Comparison of ENCODE assay signal across 8 cellular contexts in the genomic region with DNA sequence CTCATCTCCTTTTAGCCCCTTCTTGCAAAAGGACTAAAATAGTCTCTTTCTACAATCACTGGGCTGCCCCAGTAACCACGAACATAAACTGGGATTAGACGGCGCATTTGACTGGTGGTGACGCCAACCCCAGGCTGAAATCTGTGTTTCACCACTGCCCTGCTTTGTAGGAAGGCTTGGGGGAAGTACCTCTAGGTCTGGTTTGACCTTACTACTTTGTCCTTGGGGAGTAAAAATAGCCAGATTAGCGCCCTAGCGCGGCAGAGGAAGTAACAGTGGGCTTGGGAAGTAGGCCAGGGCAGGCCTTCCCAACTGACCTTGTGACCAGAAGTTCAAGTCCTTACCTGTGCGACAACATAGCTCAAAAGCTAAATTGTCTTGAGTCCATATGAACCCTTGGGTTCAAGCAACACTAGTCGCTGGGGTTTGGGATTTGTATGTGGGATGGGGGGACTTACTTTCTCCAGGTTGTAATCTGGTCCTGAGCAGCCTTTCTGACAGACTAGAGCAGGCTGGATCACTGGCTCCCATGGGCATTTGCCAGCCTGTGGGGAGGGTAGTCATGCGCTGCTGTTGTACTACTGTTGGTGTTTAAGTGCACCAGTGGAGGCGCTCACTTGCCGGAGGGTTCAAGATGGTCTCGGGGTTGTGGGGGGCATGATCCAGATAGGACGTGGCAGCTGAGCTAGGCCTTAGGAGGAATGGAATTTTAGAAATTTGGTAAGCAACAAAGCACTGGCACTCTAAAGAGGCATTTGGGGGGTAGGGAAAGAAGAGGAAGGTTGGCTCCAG. TPM values are rescaled to one million over a fixed set of nuclear protein-coding genes. Genes with fewer than 3 reads are reported as not detected.
A peak's percentile ranks its signal among the peaks of the same experiment; 100 is the strongest.
DNase-seq lines count a peak whose midpoint lies in the region; ATAC-seq and TF ChIP-seq lines count a peak whose summit lies in the region.

No MANE protein-coding gene starts in this region.

- H3K4me1 ChIP-seq in iPS-15b (ENCODE audit: control insufficient read depth, insufficient read depth, low read length): peaks cover 5% of the 10 kb centered on the region
- peaks cover 24 to 31% (median 26%) of the 10 kb centered on the region in 3 donors for H3K4me1 ChIP-seq in skeletal muscle tissue (ENCODE audit: control insufficient read depth in 3 of 3, insufficient read depth in 3 of 3, low read length in 3 of 3)

- H3K9ac ChIP-seq in iPS-15b (ENCODE audit: low read depth, low read length): peak overlapping the region; percentile 47
- H3K9ac ChIP-seq in skeletal muscle tissue (ENCODE audit: low read depth in 1 of 3, low read length in 3 of 3): peak overlapping the region; percentile 58 to 78 (median 73)

- H3K36me3 Mint-ChIP-seq in brain: peaks cover 62% of the 10 kb centered on the region

- DNase-seq in GM04503 (ENCODE audit: low read depth) (peak; percentile 63), RWPE1 (ENCODE audit: low spot score) (no peak)

- POLR2A ChIA-PET in RWPE1 (lab: Yijun Ruan, JAX; ENCODE audit: low non-redundant PET): interaction anchor here (0.5 to 1.2 kb wide), 2 partner anchors 17 to 175 kb away, joined by 3 to 4 read pairs; partner anchors contain the start of gene SF3B2

- H3K27me3 ChIP-seq in iPS-15b (ENCODE audit: control insufficient read depth, insufficient read depth, low read length): no peaks in the 10 kb centered on the region
- no peaks in the 10 kb centered on the region for H3K27me3 ChIP-seq in skeletal muscle tissue (ENCODE audit: control insufficient read depth in 3 of 3, insufficient read depth in 3 of 3, low read length in 3 of 3)

- no peaks in the 10 kb centered on the region for H3K9me3 ChIP-seq in iPS-15b (ENCODE audit: control insufficient read depth, insufficient read depth, low read length)
- no peaks in the 10 kb centered on the region for H3K9me3 ChIP-seq in skeletal muscle tissue (ENCODE audit: control insufficient read depth in 3 of 3, low read length in 3 of 3)

- H3K4me3 ChIP-seq in iPS-15b (ENCODE audit: low read depth, low read length) (peak overlapping the region; percentile 71), skeletal muscle tissue (ENCODE audit: low read length in 3 of 3) (peak overlapping the region; percentile 36 to 75 (median 55))

- ATAC-seq in HG02642 (IDR thresholded peaks at IDR 0.05; ENCODE audit: poor library complexity, unreplicated experiment) (peak; percentile 23), GM18861 (IDR thresholded peaks at IDR 0.05; ENCODE audit: unreplicated experiment) (no peak), GM21447 (IDR thresholded peaks at IDR 0.05; ENCODE audit: unreplicated experiment) (no peak)

- H3K36me3 ChIP-seq in iPS-15b (ENCODE audit: control insufficient read depth, insufficient read depth, low read length) (peaks cover 29% of the 10 kb centered on the region), skeletal muscle tissue (ENCODE audit: control insufficient read depth in 3 of 3, insufficient read depth in 3 of 3, low read length in 3 of 3) (peaks cover 25 to 40% (median 27%) of the 10 kb centered on the region in 3 donors)

- H3K4me3 Mint-ChIP-seq in brain: peak overlapping the region; percentile 86 to 91 (median 89)

- peaks cover 0 to 2% (median 0%) of the 10 kb centered on the region in 5 experiments for H3K9me3 Mint-ChIP-seq in brain

- CTCF ChIA-PET in RWPE1 (lab: Yijun Ruan, JAX): interaction anchor here (0.6 to 3.5 kb wide), 10 partner anchors 11 to 402 kb away, joined by 3 to 32 read pairs (median 3); partner anchors contain the start of gene SF3B2

- H3K27ac ChIP-seq in RWPE1: peak overlapping the region; percentile 95
- peak overlapping the region; percentile 83 for H3K27ac ChIP-seq in skeletal muscle tissue (ENCODE audit: low read depth, low read length)

- H3K27ac Mint-ChIP-seq in brain: peak overlapping the region; percentile 47 to 99 (median 96)

- H3K27me3 Mint-ChIP-seq in brain: peaks cover 7% of the 10 kb centered on the region

- peaks cover 50% of the 10 kb centered on the region for H3K4me1 Mint-ChIP-seq in brain

- TF ChIP-seq CTCF in RWPE1 (conservative IDR thresholded peaks at IDR 0.05; ENCODE audit: low read depth) (no peak), brain (conservative IDR thresholded peaks at IDR 0.05) (no peak)

RNA-seq across cellular contexts. Expression of gene PACS1, which starts 1.0 kb away (rescaled TPM):
- 98.4 TPM for polyA plus RNA-seq in brain (ENCODE audit: insufficient read depth, low read depth, low replicate concordance)
- total RNA-seq in skeletal muscle tissue: 13.6 TPM

RNA-seq across cellular contexts. Expression of gene SF3B2, which starts 17.0 kb away (rescaled TPM):
- 266 TPM for polyA plus RNA-seq in brain (ENCODE audit: insufficient read depth, low read depth, low replicate concordance)
- 62.1 TPM for total RNA-seq in skeletal muscle tissue

RNA-seq across cellular contexts. Expression of gene GAL3ST3, which starts 20.2 kb away (rescaled TPM):
- 3.7 TPM for polyA plus RNA-seq in brain (ENCODE audit: insufficient read depth, low read depth, low replicate concordance)
- under 0.01 TPM for total RNA-seq in skeletal muscle tissue

RNA-seq across cellular contexts. Expression of gene CATSPER1, which starts 42.8 kb away (rescaled TPM):
- not detected for polyA plus RNA-seq in brain (ENCODE audit: insufficient read depth, low read depth, low replicate concordance)
- total RNA-seq in skeletal muscle tissue: not detected

RNA-seq across cellular contexts. Expression of gene CST6, which starts 57.3 kb away (rescaled TPM):
- not detected for polyA plus RNA-seq in brain (ENCODE audit: insufficient read depth, low read depth, low replicate concordance)
- not detected for total RNA-seq in skeletal muscle tissue
